1 cellular context compared by ENCODE assay signal in genomic region chr18:8944871-8945245, GRCh38.
TF ChIP-seq lines count a peak whose summit lies in the region.

No MANE protein-coding gene starts in this region.

TF ChIP-seq in H1, 55 proteins besides CTCF, POLR2A, EP300 and RAD21 (continued from another document):
- TF ChIP-seq BACH1 (IDR thresholded peaks at IDR 0.05; ENCODE audit: low read length), result no peak
- no peak for TF ChIP-seq SAP30 (IDR thresholded peaks at IDR 0.05; ENCODE audit: insufficient read depth, insufficient replicate concordance, low read length)
- TF ChIP-seq CBX8 (IDR thresholded peaks at IDR 0.05; ENCODE audit: borderline replicate concordance, low read depth, low read length), result no peak
- TF ChIP-seq GABPA (IDR thresholded peaks at IDR 0.05; ENCODE audit: borderline replicate concordance, insufficient read depth, low read length), result no peak
- TF ChIP-seq NRF1 (IDR thresholded peaks at IDR 0.05; ENCODE audit: low read depth, low read length), result no peak
- TF ChIP-seq RNF2 (IDR thresholded peaks at IDR 0.05; ENCODE audit: borderline replicate concordance, low read depth, low read length, missing control alignments, poor library complexity, severe bottlenecking), result no peak
- TF ChIP-seq, protein P1, sequence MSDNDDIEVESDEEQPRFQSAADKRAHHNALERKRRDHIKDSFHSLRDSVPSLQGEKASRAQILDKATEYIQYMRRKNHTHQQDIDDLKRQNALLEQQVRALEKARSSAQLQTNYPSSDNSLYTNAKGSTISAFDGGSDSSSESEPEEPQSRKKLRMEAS (IDR thresholded peaks at IDR 0.05), result no peak
- no peak for TF ChIP-seq POU5F1 (IDR thresholded peaks at IDR 0.05; ENCODE audit: low read depth, low read length)
- TF ChIP-seq TAF7 (optimal IDR thresholded peaks at IDR 0.05; ENCODE audit: borderline replicate concordance, low read depth, low read length), result no peak
